Comparison of ENCODE assay signal across 8 cellular contexts in the genomic region with DNA sequence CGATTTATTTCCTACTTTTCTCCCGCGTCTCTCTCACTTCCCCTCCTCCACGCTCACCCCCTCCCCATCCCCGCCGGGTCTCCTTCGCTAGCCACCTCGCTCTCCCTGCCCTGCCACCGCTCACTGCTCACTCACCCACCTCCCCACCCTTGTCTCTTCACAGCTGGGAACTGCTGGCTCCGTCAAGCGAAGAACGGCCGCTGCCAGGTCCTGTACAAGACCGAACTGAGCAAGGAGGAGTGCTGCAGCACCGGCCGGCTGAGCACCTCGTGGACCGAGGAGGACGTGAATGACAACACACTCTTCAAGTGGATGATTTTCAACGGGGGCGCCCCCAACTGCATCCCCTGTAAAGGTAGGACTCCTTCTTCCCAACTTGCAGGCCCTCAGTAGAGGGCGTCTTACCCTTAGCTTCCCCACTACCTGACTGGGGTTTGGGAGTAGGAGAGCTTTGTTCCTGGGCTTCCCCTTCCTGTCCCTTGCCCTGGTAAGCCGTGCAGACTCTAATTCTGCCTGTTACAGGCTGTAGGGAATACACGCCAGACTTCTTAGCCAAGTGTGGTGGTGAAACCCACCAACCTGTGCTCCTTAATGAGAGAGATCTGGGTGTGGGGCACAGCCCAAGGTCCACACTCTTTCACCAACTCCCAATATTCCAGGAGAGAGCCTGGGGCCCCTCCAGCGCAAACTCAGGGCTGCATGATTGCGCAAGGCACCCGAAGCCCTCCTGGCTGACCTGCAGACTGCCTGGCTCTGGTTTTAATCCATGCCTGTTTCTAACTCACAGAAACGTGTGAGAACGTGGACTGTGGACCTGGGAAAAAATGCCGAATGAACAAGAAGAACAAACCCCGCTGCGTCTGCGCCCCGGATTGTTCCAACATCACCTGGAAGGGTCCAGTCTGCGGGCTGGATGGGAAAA. TPM values are rescaled to one million over a fixed set of nuclear protein-coding genes. Genes with fewer than 3 reads are reported as not detected.
DNase-seq lines count a peak whose midpoint lies in the region; ATAC-seq, FAIRE-seq and TF ChIP-seq lines count a peak whose summit lies in the region.

No MANE protein-coding gene starts in this region.

- intact Hi-C loops in GM12878 (cut with micrococcal nuclease; ENCODE audit: unreplicated experiment) = loop anchor here (5.0 kb wide), 2 partner anchors 79 to 934 kb away; partner anchors contain the start of gene NDUFS4

- no TSS peak for BruUV-seq in GM12878 (replicated peaks; lab: Mats Ljungman, UMichigan)

- no peak for FAIRE-seq in GM12878 (lab: Jason Lieb, UNC)

- H3K27ac ChIP-seq in GM12878 (ENCODE audit: control insufficient read depth, insufficient read depth) (no peak overlapping the region), iPS-18a (ENCODE audit: low read length) (peak overlapping the region; percentile 10), skeletal muscle tissue (ENCODE audit: low read depth, low read length) (peak overlapping the region; percentile 90)

- H3K36me3 ChIP-seq in GM12878 (ENCODE audit: control insufficient read depth in 2 of 2, insufficient read depth in 2 of 2, low read length in 1 of 2) = no peaks in the 10 kb centered on the region
- H3K36me3 ChIP-seq in iPS-18a (ENCODE audit: control insufficient read depth, low read depth, low read length) = peaks cover 39% of the 10 kb centered on the region
- H3K36me3 ChIP-seq in skeletal muscle tissue (ENCODE audit: control insufficient read depth in 3 of 3, insufficient read depth in 3 of 3, low read length in 3 of 3) = peaks cover 0 to 13% (median 8%) of the 10 kb centered on the region in 3 donors

- TF ChIP-seq CTCF in GM13977 (IDR thresholded peaks at IDR 0.05; ENCODE audit: extremely low read depth, insufficient read depth, missing control alignments) (peak; percentile 37), NB4 (IDR thresholded peaks at IDR 0.05; ENCODE audit: low read depth, low read length) (peak; percentile 21), GM12878 (IDR thresholded peaks at IDR 0.05 in 2 of 3, conservative IDR thresholded peaks at IDR 0.05 in 1 of 3; ENCODE audit: control insufficient read depth in 2 of 3, extremely low read depth in 1 of 3, insufficient read depth in 1 of 3, low read depth in 3 of 3, low read length in 3 of 3) (peak; percentile 8 to 42 (median 9); a peak in 2 of 6 replicates)

- peaks cover 4 to 16% of the 10 kb centered on the region in 2 experiments for H3K27me3 ChIP-seq in GM12878 (replicated peaks in 1 of 2; ENCODE audit: control insufficient read depth in 2 of 2, insufficient read depth in 2 of 2, low read length in 1 of 2)
- H3K27me3 ChIP-seq in iPS-18a (ENCODE audit: control insufficient read depth, insufficient read depth, low read length) = peaks cover 10% of the 10 kb centered on the region
- H3K27me3 ChIP-seq in skeletal muscle tissue (ENCODE audit: control insufficient read depth in 3 of 3, insufficient read depth in 3 of 3, low read length in 3 of 3) = no peaks in the 10 kb centered on the region

- in situ Hi-C loops in GM13977 (cut with MboI; ENCODE audit: low pct_unique_long_range_greater_than_20kb, low sequenced_read_pairs, unreplicated experiment) = no loop called here
- in situ Hi-C loops in GM12878 (cut with MboI) = loop anchor here (5.0 kb wide), 1 partner anchor 744 kb away; no protein-coding TSS in a partner anchor

- H2AFZ ChIP-seq in GM12878 (ENCODE audit: control insufficient read depth, low read depth, low read length) = no peak overlapping the region; the same call in 1 of the 2 replicates

- no peaks in the 10 kb centered on the region for H3K79me2 ChIP-seq in GM12878 (ENCODE audit: control insufficient read depth, insufficient read depth, low read length)

- 29% methylated on average over 31 of the region's 35 CpGs for WGBS in GM12878 (ENCODE audit: insufficient coverage, insufficient replicate concordance, low lambda C conversion rate, missing lambda C conversion rate)

- no peak for TF ChIP-seq RAD21 in GM12878 (IDR thresholded peaks at IDR 0.05; ENCODE audit: insufficient read depth, low read depth, low read length)

- CTCF ChIA-PET in GM12878 (lab: Yijun Ruan, JAX) = interaction anchor here (1.3 to 3.4 kb wide), 3 partner anchors 733 to 752 kb away, joined by 3 to 14 read pairs (median 9); no protein-coding TSS in a partner anchor

- no peaks in the 10 kb centered on the region for H3K9me3 ChIP-seq in GM12878 (replicated peaks; ENCODE audit: control insufficient read depth, insufficient read depth, low read length)
- H3K9me3 ChIP-seq in iPS-18a (ENCODE audit: control insufficient read depth, low read depth, low read length) = no peaks in the 10 kb centered on the region
- H3K9me3 ChIP-seq in skeletal muscle tissue (ENCODE audit: control insufficient read depth in 3 of 3, low read length in 3 of 3) = no peaks in the 10 kb centered on the region

- DNase-seq in GM13977 (ENCODE audit: low spot score) (peak; percentile 37), NB4 (ENCODE audit: low read depth) (peak; percentile 52), GM12878 (ENCODE audit: low read depth, low spot score) (no peak), NCI-H510A (lab: John Stamatoyannopoulos, UW) (no peak)

- H3K4me3 ChIP-seq in NB4 (ENCODE audit: low read depth, low read length) (peak overlapping the region; percentile 48), GM12878 (peak overlapping the region; percentile 55; the same call in 1 of the 2 replicates), iPS-18a (ENCODE audit: low read length) (peak overlapping the region; percentile 99), skeletal muscle tissue (ENCODE audit: low read length in 3 of 3) (peak overlapping the region; percentile 84 to 92 (median 84))

- peak overlapping the region; percentile 79 for H3K4me2 ChIP-seq in GM12878 (ENCODE audit: control insufficient read depth, insufficient read depth)

- POLR2A ChIA-PET in GM12878 (lab: Charles Lee) = no interaction called here

- ATAC-seq in GM12878 (peak; percentile 52), GM18861 (IDR thresholded peaks at IDR 0.05; ENCODE audit: unreplicated experiment) (no peak), GM19023 (IDR thresholded peaks at IDR 0.05; ENCODE audit: unreplicated experiment) (no peak)

- H3K4me1 ChIP-seq in GM12878 (ENCODE audit: control insufficient read depth, insufficient read depth, low read length) = peaks cover 8% of the 10 kb centered on the region
- H3K4me1 ChIP-seq in iPS-18a (ENCODE audit: control insufficient read depth, low read depth, low read length) = peaks cover 7% of the 10 kb centered on the region
- peaks cover 9 to 17% (median 13%) of the 10 kb centered on the region in 3 donors for H3K4me1 ChIP-seq in skeletal muscle tissue (ENCODE audit: control insufficient read depth in 3 of 3, insufficient read depth in 3 of 3, low read length in 3 of 3)

- TF ChIP-seq POLR2A in NB4 (IDR thresholded peaks at IDR 0.05; ENCODE audit: extremely low read depth, insufficient read length) (no peak), GM12878 (IDR thresholded peaks at IDR 0.05; ENCODE audit: low read depth, low read length) (no peak)

- SMC1A ChIA-PET in GM12878 (lab: Charles Lee; ENCODE audit: uncharacterized antibody, unreplicated experiment) = no interaction called here

- RAD21 ChIA-PET in GM12878 (lab: Charles Lee; ENCODE audit: unreplicated experiment) = interaction anchor here (0.6 to 1.3 kb wide), 3 partner anchors 575 to 752 kb away, joined by 3 to 4 read pairs (median 3); no protein-coding TSS in a partner anchor

- no peaks in the 10 kb centered on the region for H4K20me1 ChIP-seq in GM12878 (ENCODE audit: control insufficient read depth, insufficient read depth)

- TF ChIP-seq EP300 in GM12878 (IDR thresholded peaks at IDR 0.05; ENCODE audit: borderline replicate concordance in 1 of 2, control insufficient read depth in 1 of 2, low read depth in 2 of 2, low read length in 2 of 2) = no peak

- H3K9ac ChIP-seq in GM12878 (ENCODE audit: control insufficient read depth, insufficient read depth, low read length) = no peak overlapping the region
- H3K9ac ChIP-seq in iPS-18a (ENCODE audit: low read length) = peak overlapping the region; percentile 85
- H3K9ac ChIP-seq in skeletal muscle tissue (ENCODE audit: low read depth in 1 of 3, low read length in 3 of 3) = peak overlapping the region; percentile 69 to 83 (median 74)

TF ChIP-seq in GM12878, 131 proteins besides CTCF, POLR2A, EP300 and RAD21 (continues in another document):
- TF ChIP-seq TCF7 (IDR thresholded peaks at IDR 0.05; ENCODE audit: borderline replicate concordance) = no peak
- TF ChIP-seq SMC3 (IDR thresholded peaks at IDR 0.05; ENCODE audit: borderline replicate concordance, low read length) = no peak
- TF ChIP-seq ZNF207 (IDR thresholded peaks at IDR 0.05; ENCODE audit: borderline replicate concordance) = no peak
- TF ChIP-seq KLF5 (IDR thresholded peaks at IDR 0.05; ENCODE audit: partially characterized antibody) = no peak
- TF ChIP-seq, protein P1, sequence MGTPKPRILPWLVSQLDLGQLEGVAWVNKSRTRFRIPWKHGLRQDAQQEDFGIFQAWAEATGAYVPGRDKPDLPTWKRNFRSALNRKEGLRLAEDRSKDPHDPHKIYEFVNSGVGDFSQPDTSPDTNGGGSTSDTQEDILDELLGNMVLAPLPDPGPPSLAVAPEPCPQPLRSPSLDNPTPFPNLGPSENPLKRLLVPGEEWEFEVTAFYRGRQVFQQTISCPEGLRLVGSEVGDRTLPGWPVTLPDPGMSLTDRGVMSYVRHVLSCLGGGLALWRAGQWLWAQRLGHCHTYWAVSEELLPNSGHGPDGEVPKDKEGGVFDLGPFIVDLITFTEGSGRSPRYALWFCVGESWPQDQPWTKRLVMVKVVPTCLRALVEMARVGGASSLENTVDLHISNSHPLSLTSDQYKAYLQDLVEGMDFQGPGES (IDR thresholded peaks at IDR 0.05) = no peak

RNA-seq across cellular contexts. Expression of gene FST, which starts 2.5 kb away (rescaled TPM):
- not detected in 2 replicates for total RNA-seq in GM12878 (2013; cell fraction: nucleolus; rRNA removed)
- not detected in 2 replicates for total RNA-seq in GM12878 (2014; rRNA removed)
- total RNA-seq in GM12878 (2014; rRNA removed; fragmentation: Illumina TruSeq; extraction: Trizol) = not detected in 2 replicates
- total RNA-seq in GM12878 (2021) = 0.23 and 0.43 TPM in 2 replicates
- not detected for polyA plus RNA-seq in GM12878 (2011; ENCODE audit: low read depth)
- not detected in 2 replicates for polyA plus RNA-seq in GM12878 (2011; rRNA removed)
- not detected in 2 replicates for polyA plus RNA-seq in GM12878 (2011; cell fraction: cytosol; rRNA removed)
- not detected in 2 replicates for polyA plus RNA-seq in GM12878 (2011; cell fraction: nucleus; rRNA removed)
- polyA plus RNA-seq in GM12878 (2012) = not detected in 2 replicates
- polyA plus RNA-seq in GM12878 (2014; fragmentation: Illumina TruSeq; extraction: Trizol) = not detected in 2 replicates
- polyA plus RNA-seq in GM12878 (2014; fragmentation: Nextera tagmentation; extraction: Ambion mirVana) = not detected
- not detected in 2 replicates for polyA plus RNA-seq in GM12878 (2014; rRNA removed)
- polyA plus RNA-seq in GM12878 (2016; fragmentation: Nextera tagmentation; extraction: Ambion mirVana) = not detected
- not detected in 2 replicates for polyA minus RNA-seq in GM12878 (2011; rRNA and poly(A)+ RNA removed)
- not detected in 2 replicates for polyA minus RNA-seq in GM12878 (2011; cell fraction: cytosol; rRNA and poly(A)+ RNA removed)
- not detected in 2 replicates for polyA minus RNA-seq in GM12878 (2011; cell fraction: nucleus; rRNA and poly(A)+ RNA removed)
- total RNA-seq in skeletal muscle tissue = 24.5 TPM

Comparison
In these comparisons a context has a peak if more than half of its experiments do, and no peak if none do; other contexts are left out.
1. DNase-seq: peak in GM13977 (single experiment) and NB4 (single experiment); none in GM12878 (single experiment) and NCI-H510A (single experiment).
2. H3K4me3 ChIP-seq: peak in every context shown above with its lines; median percentile 99 in iPS-18a; 84 in skeletal muscle tissue; 55 in GM12878; 48 in NB4.
3. RNA of gene FST, which starts 2.5 kb away (total RNA-seq): 24.5 TPM in skeletal muscle tissue (single experiment); 0.23 to 0.43 TPM in GM12878; every median in the first group is over 10 times any median in the second.
4. Peak in every context shown above with its lines, with median percentiles within 50 percentile points of each other: CTCF ChIP-seq.